ENCODE assay signal across 1 cellular context in the genomic region with DNA sequence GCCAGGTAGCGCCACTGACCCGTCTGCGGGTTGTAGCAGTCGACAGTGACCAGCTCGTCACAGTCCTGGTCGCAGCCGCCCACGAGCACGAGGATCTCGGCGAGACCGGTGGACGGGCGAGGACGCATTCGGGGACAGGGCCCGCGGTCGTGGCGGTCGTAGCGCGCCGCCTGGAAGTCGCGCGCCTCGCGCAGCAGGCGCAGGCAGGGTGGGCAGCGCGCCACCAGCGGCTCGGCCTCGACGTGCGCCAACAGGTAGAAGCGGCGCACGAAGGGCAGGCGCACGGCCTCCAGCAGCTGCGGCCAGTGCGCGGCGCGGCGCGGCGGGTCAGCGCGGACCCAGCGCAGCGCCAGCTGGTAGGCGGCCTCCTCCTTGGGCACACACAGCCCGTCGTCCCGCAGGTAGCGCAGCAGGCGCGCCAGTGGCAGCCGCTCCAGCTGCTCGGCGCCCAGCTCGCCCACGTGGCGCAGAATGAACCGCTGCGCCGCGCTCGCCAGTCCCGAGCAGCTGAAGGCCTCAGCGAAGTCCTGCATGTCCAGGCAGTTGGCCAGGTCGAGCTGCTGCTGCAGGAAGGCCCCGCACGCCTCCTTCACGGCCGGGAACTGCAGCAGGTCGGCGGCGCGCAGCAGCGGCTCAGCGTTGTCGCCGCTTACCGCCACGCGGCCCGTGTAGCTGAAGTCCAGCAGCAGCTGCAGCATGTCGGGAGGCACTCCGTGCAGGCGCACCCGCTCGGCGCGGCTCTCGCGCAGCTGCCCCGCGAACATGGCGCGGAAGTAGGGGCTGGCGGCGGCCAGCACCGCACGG.
A peak's percentile ranks its signal among the peaks of the same experiment; 100 is the strongest.
TF ChIP-seq lines count a peak whose summit lies in the region.

No MANE protein-coding gene starts in this region.

TF ChIP-seq in HepG2, 621 proteins besides CTCF, POLR2A, EP300 and RAD21 (continued from another document and continues in another):
- TF ChIP-seq, protein P1, sequence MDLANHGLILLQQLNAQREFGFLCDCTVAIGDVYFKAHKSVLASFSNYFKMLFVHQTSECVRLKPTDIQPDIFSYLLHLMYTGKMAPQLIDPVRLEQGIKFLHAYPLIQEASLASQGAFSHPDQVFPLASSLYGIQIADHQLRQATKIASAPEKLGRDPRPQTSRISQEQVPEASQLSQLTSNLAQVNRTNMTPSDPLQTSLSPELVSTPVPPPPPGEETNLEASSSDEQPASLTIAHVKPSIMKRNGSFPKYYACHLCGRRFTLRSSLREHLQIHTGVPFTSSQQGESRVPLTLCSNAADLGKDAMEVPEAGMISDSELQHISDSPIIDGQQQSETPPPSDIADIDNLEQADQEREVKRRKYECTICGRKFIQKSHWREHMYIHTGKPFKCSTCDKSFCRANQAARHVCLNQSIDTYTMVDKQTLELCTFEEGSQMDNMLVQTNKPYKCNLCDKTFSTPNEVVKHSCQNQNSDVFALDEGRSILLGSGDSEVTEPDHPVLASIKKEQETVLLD (CRISPR knock-in tag; IDR thresholded peaks at IDR 0.05; ENCODE audit: low read depth), result no peak; the same call in none of the 2 replicates
- TF ChIP-seq ZFY (CRISPR knock-in tag; IDR thresholded peaks at IDR 0.05) (peak; percentile 77), GTF2F1 (IDR thresholded peaks at IDR 0.05; ENCODE audit: low read length) (no peak), ZBTB3 (CRISPR knock-in tag; IDR thresholded peaks at IDR 0.05; ENCODE audit: borderline replicate concordance, low read depth) (no peak), ZNF761 (CRISPR knock-in tag; conservative IDR thresholded peaks at IDR 0.05) (no peak; the same call in 1 of the 2 replicates), MBNL3 (CRISPR knock-in tag; conservative IDR thresholded peaks at IDR 0.05) (0 out of 2 replicates have a peak, but pooled peaks have one; percentile 15), ARNTL (CRISPR knock-in tag; IDR thresholded peaks at IDR 0.05) (no peak; the same call in 1 of the 2 replicates), HIVEP1 (CRISPR knock-in tag; IDR thresholded peaks at IDR 0.05) (no peak), ZNF746 (CRISPR knock-in tag; IDR thresholded peaks at IDR 0.05) (no peak), SKI (IDR thresholded peaks at IDR 0.05; ENCODE audit: partially characterized antibody) (no peak), TCF7L2 (IDR thresholded peaks at IDR 0.05; ENCODE audit: low read depth, low read length) (no peak), ZNF33A (CRISPR knock-in tag; IDR thresholded peaks at IDR 0.05; ENCODE audit: borderline replicate concordance) (no peak), DNMT1 (CRISPR knock-in tag; IDR thresholded peaks at IDR 0.05) (peak; percentile 70; the same call in 1 of the 2 replicates), ZBTB7B (CRISPR knock-in tag; IDR thresholded peaks at IDR 0.05) (0 out of 2 replicates have a peak, but pooled peaks have one; percentile 31), ZNF550 (CRISPR knock-in tag; IDR thresholded peaks at IDR 0.05; ENCODE audit: borderline replicate concordance) (0 out of 2 replicates have a peak, but pooled peaks have one; percentile 79), KDM2A (CRISPR knock-in tag; IDR thresholded peaks at IDR 0.05; ENCODE audit: borderline replicate concordance, low read depth) (no peak; the same call in 1 of the 2 replicates), FOXO1 (CRISPR knock-in tag; IDR thresholded peaks at IDR 0.05) (no peak), ZBTB7A (CRISPR knock-in tag; IDR thresholded peaks at IDR 0.05) (no peak; the same call in 1 of the 2 replicates), HOXA9 (CRISPR knock-in tag; IDR thresholded peaks at IDR 0.05; ENCODE audit: borderline replicate concordance) (no peak; the same call in 1 of the 2 replicates), STAT5B (CRISPR knock-in tag; IDR thresholded peaks at IDR 0.05) (no peak), ZSCAN21 (CRISPR knock-in tag; IDR thresholded peaks at IDR 0.05; ENCODE audit: borderline replicate concordance) (peak; percentile 27; the same call in 1 of the 2 replicates), RFXAP (CRISPR knock-in tag; IDR thresholded peaks at IDR 0.05; ENCODE audit: borderline replicate concordance) (0 out of 2 replicates have a peak, but pooled peaks have one; percentile 69), JUND (CRISPR knock-in tag; IDR thresholded peaks at IDR 0.05) (0 out of 2 replicates have a peak, but pooled peaks have one; percentile 10), MYNN (CRISPR knock-in tag; IDR thresholded peaks at IDR 0.05; ENCODE audit: low read depth) (no peak)
- TF ChIP-seq, protein P2, sequence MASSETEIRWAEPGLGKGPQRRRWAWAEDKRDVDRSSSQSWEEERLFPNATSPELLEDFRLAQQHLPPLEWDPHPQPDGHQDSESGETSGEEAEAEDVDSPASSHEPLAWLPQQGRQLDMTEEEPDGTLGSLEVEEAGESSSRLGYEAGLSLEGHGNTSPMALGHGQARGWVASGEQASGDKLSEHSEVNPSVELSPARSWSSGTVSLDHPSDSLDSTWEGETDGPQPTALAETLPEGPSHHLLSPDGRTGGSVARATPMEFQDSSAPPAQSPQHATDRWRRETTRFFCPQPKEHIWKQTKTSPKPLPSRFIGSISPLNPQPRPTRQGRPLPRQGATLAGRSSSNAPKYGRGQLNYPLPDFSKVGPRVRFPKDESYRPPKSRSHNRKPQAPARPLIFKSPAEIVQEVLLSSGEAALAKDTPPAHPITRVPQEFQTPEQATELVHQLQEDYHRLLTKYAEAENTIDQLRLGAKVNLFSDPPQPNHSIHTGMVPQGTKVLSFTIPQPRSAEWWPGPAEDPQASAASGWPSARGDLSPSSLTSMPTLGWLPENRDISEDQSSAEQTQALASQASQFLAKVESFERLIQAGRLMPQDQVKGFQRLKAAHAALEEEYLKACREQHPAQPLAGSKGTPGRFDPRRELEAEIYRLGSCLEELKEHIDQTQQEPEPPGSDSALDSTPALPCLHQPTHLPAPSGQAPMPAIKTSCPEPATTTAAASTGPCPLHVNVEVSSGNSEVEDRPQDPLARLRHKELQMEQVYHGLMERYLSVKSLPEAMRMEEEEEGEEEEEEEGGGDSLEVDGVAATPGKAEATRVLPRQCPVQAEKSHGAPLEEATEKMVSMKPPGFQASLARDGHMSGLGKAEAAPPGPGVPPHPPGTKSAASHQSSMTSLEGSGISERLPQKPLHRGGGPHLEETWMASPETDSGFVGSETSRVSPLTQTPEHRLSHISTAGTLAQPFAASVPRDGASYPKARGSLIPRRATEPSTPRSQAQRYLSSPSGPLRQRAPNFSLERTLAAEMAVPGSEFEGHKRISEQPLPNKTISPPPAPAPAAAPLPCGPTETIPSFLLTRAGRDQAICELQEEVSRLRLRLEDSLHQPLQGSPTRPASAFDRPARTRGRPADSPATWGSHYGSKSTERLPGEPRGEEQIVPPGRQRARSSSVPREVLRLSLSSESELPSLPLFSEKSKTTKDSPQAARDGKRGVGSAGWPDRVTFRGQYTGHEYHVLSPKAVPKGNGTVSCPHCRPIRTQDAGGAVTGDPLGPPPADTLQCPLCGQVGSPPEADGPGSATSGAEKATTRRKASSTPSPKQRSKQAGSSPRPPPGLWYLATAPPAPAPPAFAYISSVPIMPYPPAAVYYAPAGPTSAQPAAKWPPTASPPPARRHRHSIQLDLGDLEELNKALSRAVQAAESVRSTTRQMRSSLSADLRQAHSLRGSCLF (CRISPR knock-in tag; IDR thresholded peaks at IDR 0.05; ENCODE audit: borderline replicate concordance), result no peak
- TF ChIP-seq, protein P3, sequence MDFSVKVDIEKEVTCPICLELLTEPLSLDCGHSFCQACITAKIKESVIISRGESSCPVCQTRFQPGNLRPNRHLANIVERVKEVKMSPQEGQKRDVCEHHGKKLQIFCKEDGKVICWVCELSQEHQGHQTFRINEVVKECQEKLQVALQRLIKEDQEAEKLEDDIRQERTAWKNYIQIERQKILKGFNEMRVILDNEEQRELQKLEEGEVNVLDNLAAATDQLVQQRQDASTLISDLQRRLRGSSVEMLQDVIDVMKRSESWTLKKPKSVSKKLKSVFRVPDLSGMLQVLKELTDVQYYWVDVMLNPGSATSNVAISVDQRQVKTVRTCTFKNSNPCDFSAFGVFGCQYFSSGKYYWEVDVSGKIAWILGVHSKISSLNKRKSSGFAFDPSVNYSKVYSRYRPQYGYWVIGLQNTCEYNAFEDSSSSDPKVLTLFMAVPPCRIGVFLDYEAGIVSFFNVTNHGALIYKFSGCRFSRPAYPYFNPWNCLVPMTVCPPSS (IDR thresholded peaks at IDR 0.05), result no peak
- TF ChIP-seq, protein P4, sequence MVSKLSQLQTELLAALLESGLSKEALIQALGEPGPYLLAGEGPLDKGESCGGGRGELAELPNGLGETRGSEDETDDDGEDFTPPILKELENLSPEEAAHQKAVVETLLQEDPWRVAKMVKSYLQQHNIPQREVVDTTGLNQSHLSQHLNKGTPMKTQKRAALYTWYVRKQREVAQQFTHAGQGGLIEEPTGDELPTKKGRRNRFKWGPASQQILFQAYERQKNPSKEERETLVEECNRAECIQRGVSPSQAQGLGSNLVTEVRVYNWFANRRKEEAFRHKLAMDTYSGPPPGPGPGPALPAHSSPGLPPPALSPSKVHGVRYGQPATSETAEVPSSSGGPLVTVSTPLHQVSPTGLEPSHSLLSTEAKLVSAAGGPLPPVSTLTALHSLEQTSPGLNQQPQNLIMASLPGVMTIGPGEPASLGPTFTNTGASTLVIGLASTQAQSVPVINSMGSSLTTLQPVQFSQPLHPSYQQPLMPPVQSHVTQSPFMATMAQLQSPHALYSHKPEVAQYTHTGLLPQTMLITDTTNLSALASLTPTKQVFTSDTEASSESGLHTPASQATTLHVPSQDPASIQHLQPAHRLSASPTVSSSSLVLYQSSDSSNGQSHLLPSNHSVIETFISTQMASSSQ (IDR thresholded peaks at IDR 0.05; ENCODE audit: low read depth), result no peak
- TF ChIP-seq, protein P4 (CRISPR knock-in tag; IDR thresholded peaks at IDR 0.05; ENCODE audit: borderline replicate concordance), result no peak
- TF ChIP-seq, protein P5, sequence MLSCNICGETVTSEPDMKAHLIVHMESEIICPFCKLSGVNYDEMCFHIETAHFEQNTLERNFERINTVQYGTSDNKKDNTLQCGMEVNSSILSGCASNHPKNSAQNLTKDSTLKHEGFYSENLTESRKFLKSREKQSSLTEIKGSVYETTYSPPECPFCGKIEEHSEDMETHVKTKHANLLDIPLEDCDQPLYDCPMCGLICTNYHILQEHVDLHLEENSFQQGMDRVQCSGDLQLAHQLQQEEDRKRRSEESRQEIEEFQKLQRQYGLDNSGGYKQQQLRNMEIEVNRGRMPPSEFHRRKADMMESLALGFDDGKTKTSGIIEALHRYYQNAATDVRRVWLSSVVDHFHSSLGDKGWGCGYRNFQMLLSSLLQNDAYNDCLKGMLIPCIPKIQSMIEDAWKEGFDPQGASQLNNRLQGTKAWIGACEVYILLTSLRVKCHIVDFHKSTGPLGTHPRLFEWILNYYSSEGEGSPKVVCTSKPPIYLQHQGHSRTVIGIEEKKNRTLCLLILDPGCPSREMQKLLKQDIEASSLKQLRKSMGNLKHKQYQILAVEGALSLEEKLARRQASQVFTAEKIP (CRISPR knock-in tag; IDR thresholded peaks at IDR 0.05; ENCODE audit: borderline replicate concordance), result no peak
- TF ChIP-seq, protein P6, sequence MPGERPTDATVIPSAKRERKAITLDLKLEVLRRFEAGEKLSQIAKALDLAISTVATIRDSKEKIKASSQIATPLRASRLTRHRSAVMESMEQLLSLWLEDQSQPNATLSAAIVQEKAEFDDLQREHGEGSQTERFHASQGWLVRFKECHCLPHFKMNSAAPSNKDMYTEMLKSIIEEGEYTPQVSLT (CRISPR knock-in tag; IDR thresholded peaks at IDR 0.05; ENCODE audit: borderline replicate concordance, low read depth), result no peak
- TF ChIP-seq, protein P7, sequence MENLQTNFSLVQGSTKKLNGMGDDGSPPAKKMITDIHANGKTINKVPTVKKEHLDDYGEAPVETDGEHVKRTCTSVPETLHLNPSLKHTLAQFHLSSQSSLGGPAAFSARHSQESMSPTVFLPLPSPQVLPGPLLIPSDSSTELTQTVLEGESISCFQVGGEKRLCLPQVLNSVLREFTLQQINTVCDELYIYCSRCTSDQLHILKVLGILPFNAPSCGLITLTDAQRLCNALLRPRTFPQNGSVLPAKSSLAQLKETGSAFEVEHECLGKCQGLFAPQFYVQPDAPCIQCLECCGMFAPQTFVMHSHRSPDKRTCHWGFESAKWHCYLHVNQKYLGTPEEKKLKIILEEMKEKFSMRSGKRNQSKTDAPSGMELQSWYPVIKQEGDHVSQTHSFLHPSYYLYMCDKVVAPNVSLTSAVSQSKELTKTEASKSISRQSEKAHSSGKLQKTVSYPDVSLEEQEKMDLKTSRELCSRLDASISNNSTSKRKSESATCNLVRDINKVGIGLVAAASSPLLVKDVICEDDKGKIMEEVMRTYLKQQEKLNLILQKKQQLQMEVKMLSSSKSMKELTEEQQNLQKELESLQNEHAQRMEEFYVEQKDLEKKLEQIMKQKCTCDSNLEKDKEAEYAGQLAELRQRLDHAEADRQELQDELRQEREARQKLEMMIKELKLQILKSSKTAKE (CRISPR knock-in tag; IDR thresholded peaks at IDR 0.05; ENCODE audit: borderline replicate concordance), result no peak
- TF ChIP-seq, protein P8, sequence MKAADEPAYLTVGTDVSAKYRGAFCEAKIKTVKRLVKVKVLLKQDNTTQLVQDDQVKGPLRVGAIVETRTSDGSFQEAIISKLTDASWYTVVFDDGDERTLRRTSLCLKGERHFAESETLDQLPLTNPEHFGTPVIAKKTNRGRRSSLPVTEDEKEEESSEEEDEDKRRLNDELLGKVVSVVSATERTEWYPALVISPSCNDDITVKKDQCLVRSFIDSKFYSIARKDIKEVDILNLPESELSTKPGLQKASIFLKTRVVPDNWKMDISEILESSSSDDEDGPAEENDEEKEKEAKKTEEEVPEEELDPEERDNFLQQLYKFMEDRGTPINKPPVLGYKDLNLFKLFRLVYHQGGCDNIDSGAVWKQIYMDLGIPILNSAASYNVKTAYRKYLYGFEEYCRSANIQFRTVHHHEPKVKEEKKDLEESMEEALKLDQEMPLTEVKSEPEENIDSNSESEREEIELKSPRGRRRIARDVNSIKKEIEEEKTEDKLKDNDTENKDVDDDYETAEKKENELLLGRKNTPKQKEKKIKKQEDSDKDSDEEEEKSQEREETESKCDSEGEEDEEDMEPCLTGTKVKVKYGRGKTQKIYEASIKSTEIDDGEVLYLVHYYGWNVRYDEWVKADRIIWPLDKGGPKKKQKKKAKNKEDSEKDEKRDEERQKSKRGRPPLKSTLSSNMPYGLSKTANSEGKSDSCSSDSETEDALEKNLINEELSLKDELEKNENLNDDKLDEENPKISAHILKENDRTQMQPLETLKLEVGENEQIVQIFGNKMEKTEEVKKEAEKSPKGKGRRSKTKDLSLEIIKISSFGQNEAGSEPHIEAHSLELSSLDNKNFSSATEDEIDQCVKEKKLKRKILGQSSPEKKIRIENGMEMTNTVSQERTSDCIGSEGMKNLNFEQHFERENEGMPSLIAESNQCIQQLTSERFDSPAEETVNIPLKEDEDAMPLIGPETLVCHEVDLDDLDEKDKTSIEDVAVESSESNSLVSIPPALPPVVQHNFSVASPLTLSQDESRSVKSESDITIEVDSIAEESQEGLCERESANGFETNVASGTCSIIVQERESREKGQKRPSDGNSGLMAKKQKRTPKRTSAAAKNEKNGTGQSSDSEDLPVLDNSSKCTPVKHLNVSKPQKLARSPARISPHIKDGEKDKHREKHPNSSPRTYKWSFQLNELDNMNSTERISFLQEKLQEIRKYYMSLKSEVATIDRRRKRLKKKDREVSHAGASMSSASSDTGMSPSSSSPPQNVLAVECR (CRISPR knock-in tag; IDR thresholded peaks at IDR 0.05; ENCODE audit: borderline replicate concordance), result no peak; the same call in 1 of the 2 replicates
